In the genomic region with DNA sequence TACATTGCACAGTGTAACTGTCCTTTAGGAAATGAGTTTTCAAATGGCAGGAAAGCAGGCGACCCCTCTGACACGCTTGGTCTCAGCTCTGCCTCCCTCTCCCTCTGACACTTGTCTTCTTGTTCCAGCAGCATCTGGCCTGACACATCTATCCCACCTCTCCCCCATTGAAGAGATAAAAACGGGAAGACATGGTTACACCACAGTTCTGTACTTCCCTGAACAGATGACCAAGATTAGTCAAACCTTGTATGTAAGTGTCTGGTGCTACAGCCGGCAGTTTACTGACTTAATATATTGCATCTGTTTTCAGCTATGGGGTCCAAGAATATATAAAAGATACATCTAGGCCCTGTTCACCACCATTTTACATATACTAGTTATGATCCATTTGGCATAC, we compare ENCODE assay signal across 1 cellular context.
TF ChIP-seq lines count a peak whose summit lies in the region.

No MANE protein-coding gene starts in this region.

TF ChIP-seq in GM23338, 12 proteins besides CTCF, POLR2A, EP300 and RAD21 (continued from another document):
- TF ChIP-seq ZNF462 (CRISPR knock-in tag; IDR thresholded peaks at IDR 0.05) (no peak), EZH2 (IDR thresholded peaks at IDR 0.05; ENCODE audit: low read depth, unreplicated experiment) (no peak), ZNF331 (CRISPR knock-in tag; IDR thresholded peaks at IDR 0.05; ENCODE audit: low read depth) (no peak), STAT1 (IDR thresholded peaks at IDR 0.05; ENCODE audit: unreplicated experiment) (no peak), POLR2AphosphoS5 (IDR thresholded peaks at IDR 0.05; ENCODE audit: low read depth) (no peak), JUNB (IDR thresholded peaks at IDR 0.05; ENCODE audit: unreplicated experiment) (no peak)
- TF ChIP-seq, protein P1, sequence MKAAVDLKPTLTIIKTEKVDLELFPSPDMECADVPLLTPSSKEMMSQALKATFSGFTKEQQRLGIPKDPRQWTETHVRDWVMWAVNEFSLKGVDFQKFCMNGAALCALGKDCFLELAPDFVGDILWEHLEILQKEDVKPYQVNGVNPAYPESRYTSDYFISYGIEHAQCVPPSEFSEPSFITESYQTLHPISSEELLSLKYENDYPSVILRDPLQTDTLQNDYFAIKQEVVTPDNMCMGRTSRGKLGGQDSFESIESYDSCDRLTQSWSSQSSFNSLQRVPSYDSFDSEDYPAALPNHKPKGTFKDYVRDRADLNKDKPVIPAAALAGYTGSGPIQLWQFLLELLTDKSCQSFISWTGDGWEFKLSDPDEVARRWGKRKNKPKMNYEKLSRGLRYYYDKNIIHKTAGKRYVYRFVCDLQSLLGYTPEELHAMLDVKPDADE (IDR thresholded peaks at IDR 0.05): no peak
